Comparison of ENCODE assay signal across 11 cellular contexts in the genomic region with DNA sequence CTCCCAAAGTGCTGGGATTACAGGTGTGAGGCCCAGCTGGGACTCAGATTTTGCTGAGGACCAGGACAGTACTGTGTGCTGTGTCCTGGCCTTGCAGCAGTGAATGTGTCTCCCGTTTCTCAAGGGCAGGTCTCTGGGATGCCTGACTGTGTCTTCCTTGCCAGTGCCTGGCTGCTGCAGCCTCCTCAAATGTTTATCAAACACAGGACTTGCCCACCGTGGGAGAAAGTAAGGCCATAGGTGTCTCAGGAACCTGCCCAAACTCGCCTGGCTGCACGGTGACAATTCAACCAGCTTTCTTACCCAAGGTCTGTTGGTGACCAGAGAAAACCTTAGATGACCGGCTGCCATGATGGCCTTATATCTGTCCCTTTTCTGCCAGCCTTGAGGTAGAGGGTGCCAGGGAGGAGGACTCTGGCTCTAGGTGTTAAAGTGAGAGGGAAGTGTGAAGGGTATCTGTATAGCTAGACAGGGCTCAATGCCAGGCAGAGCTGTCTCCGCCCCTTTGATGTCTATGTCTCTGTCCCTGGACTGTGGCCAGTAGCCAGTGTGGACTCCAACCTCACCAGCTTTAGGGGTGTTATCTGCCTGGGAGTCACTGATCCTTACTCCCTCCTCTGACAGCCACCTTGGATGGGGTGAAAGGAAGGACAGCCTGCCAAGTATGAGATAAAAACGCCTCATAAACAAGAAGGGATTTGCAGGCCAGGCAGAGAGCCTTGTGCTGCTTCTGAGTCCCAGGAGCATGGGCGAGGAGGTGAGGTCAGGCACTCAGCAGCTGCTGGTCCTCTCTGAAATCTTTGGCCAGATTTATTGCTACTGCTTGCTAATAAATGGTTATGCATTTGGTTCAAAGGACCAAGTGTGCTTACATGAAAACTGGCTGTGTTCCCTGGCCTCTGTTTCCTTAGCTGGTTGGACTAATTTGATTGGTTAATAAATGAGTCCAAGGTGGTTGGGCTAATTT. TPM values are rescaled to one million over a fixed set of nuclear protein-coding genes. Genes with fewer than 3 reads are reported as not detected.
DNase-seq lines count a peak whose midpoint lies in the region; ATAC-seq and TF ChIP-seq lines count a peak whose summit lies in the region.
"Had no signal": no experiment of that assay in that cellular context is flagged by ENCODE, and none has a peak within 500 bp of the region (broad histone marks: within the 10 kb centered on the region; RNA-seq: fewer than 3 reads in every experiment).

No MANE protein-coding gene starts in this region.

- TF ChIP-seq CTCF in coronary artery (IDR thresholded peaks at IDR 0.05) (no peak), right lobe of liver (IDR thresholded peaks at IDR 0.05) (no peak), tibial artery (IDR thresholded peaks at IDR 0.05) (no peak)

- intact Hi-C loops in right lobe of liver (cut with DNase I) = no loop called here
- intact Hi-C loops in tibial artery (cut with DNase I; ENCODE audit: low total_unique reads) = no loop called here

- H3K36me3 ChIP-seq in right lobe of liver (peaks cover 0 to 48% (median 24%) of the 10 kb centered on the region in 4 donors), tibial artery (peaks cover 0 to 26% (median 12%) of the 10 kb centered on the region in 3 donors)

- no peaks in the 10 kb centered on the region for H3K27me3 Mint-ChIP-seq in activated T-cell treated with anti-CD3 and anti-CD28 coated beads, Interleukin-2, amount 50 U/mL, for 4 hours (ENCODE audit: low read depth)

- no peak overlapping the region for H3K4me3 Mint-ChIP-seq in activated T-cell treated with anti-CD3 and anti-CD28 coated beads, Interleukin-2, amount 50 U/mL, for 4 hours
- H3K4me3 Mint-ChIP-seq: activated naive CD8-positive, alpha-beta T cell treated with anti-CD3 and anti-CD28 coated beads, Interleukin-2, amount 10 ng/mL, durations not matched to agents 7 days and 5 days had no signal

- ATAC-seq in right lobe of liver = peak; percentile 71 to 87 (median 83)
- ATAC-seq in HG02642 (IDR thresholded peaks at IDR 0.05; ENCODE audit: poor library complexity, unreplicated experiment) = no peak
- no peak for ATAC-seq in activated T-cell treated with anti-CD3 and anti-CD28 coated beads, Interleukin-2, amount 50 U/mL, for 4 hours

- peak; percentile 52 for DNase-seq in NCI-H460 (ENCODE audit: extremely low read depth, low read depth)
- DNase-seq in coronary artery (ENCODE audit: low spot score) = no peak
- DNase-seq in right lobe of liver = peak; percentile 82 to 94 (median 88)
- peak; percentile 52 to 84 for DNase-seq in tibial artery
- no peak for DNase-seq in activated CD4-positive, alpha-beta T cell treated with anti-CD3 and anti-CD28 coated beads, Interleukin-2, amount 50 U/mL, for 4 hours
- no peak for DNase-seq in SKM-1 treated with dmso at 0.1 percent for 144 hours (lab: John Stamatoyannopoulos, UW; ENCODE audit: unreplicated experiment)
- no peak for DNase-seq in activated T-cell treated with anti-CD3 and anti-CD28 coated beads, Interleukin-2, amount 50 U/mL, for 4 hours
- DNase-seq: activated naive CD8-positive, alpha-beta T cell treated with anti-CD3 and anti-CD28 coated beads, Interleukin-2, amount 10 ng/mL, durations not matched to agents 7 days and 5 days; KBM-7; stimulated activated CD4-positive, alpha-beta T cell treated with anti-CD3 and anti-CD28 coated beads, Interleukin-2, amount 100 ng/mL, for 48 hours had no signal

- H3K4me1 ChIP-seq in right lobe of liver = peaks cover 0 to 57% (median 24%) of the 10 kb centered on the region in 4 donors
- peaks cover 0 to 68% (median 49%) of the 10 kb centered on the region in 4 donors for H3K4me1 ChIP-seq in tibial artery

- WGBS in right lobe of liver (ENCODE audit: insufficient coverage, low coverage, low lambda C conversion rate, missing lambda C conversion rate) = 23% methylated on average over 7 of the region's 8 CpGs

- H3K4me3 ChIP-seq in coronary artery (no peak overlapping the region), right lobe of liver (no peak overlapping the region), tibial artery (no peak overlapping the region)

- no peaks in the 10 kb centered on the region for H3K27me3 ChIP-seq in right lobe of liver
- H3K27me3 ChIP-seq in tibial artery = no peaks in the 10 kb centered on the region

- H3K27ac ChIP-seq in coronary artery (peak overlapping the region; percentile 7 to 70), right lobe of liver (peak overlapping the region; percentile 15 to 83 (median 76)), tibial artery (peak overlapping the region; percentile 47 to 55)

- peaks cover 8% of the 10 kb centered on the region for H3K36me3 Mint-ChIP-seq in activated T-cell treated with anti-CD3 and anti-CD28 coated beads, Interleukin-2, amount 50 U/mL, for 4 hours (ENCODE audit: insufficient read depth)
- H3K36me3 Mint-ChIP-seq: activated naive CD8-positive, alpha-beta T cell treated with anti-CD3 and anti-CD28 coated beads, Interleukin-2, amount 10 ng/mL, durations not matched to agents 7 days and 5 days had no signal

- H3K4me1 Mint-ChIP-seq in activated T-cell treated with anti-CD3 and anti-CD28 coated beads, Interleukin-2, amount 50 U/mL, for 4 hours (ENCODE audit: low read depth) = peaks cover 76% of the 10 kb centered on the region

- no peaks in the 10 kb centered on the region for H3K9me3 Mint-ChIP-seq in activated T-cell treated with anti-CD3 and anti-CD28 coated beads, Interleukin-2, amount 50 U/mL, for 4 hours
- H3K9me3 Mint-ChIP-seq: activated naive CD8-positive, alpha-beta T cell treated with anti-CD3 and anti-CD28 coated beads, Interleukin-2, amount 10 ng/mL, durations not matched to agents 7 days and 5 days had no signal

- TF ChIP-seq POLR2A in right lobe of liver (IDR thresholded peaks at IDR 0.05) = no peak

- H3K9me3 ChIP-seq in right lobe of liver (no peaks in the 10 kb centered on the region), tibial artery (no peaks in the 10 kb centered on the region)

RNA-seq across cellular contexts. Expression of a gene that starts 22.3 kb away (rescaled TPM):
- 4.9 and 7.6 TPM in 2 replicates for total RNA-seq in NCI-H460 (2014; rRNA removed; shearing (Covaris generic))
- polyA plus RNA-seq in NCI-H460 (2014; cell fraction: nucleus; rRNA removed) = 10.5 and 14.7 TPM in 2 replicates
- total RNA-seq in right lobe of liver = 100 to 1,000 TPM in 2 of 6 experiments, 10 to 100 TPM in 4; 32.2 to 145 (median 68.2) TPM
- total RNA-seq in activated T-cell treated with anti-CD3 and anti-CD28 coated beads, Interleukin-2, amount 50 U/mL, for 4 hours = 10 to 100 TPM; 20.7 to 28.7 (median 24.1) TPM

Comparison
In these comparisons a context has a peak if more than half of its experiments do, and no peak if none do; other contexts are left out.
1. DNase-seq: peak in NCI-H460 (single experiment), right lobe of liver (3 of 3) and tibial artery (2 of 2); none in coronary artery (single experiment), activated CD4-positive, alpha-beta T cell treated with anti-CD3 and anti-CD28 coated beads, Interleukin-2, amount 50 U/mL, for 4 hours (0 of 2), SKM-1 treated with dmso at 0.1 percent for 144 hours (single experiment) and activated T-cell treated with anti-CD3 and anti-CD28 coated beads, Interleukin-2, amount 50 U/mL, for 4 hours (single experiment).
2. ATAC-seq: peak in right lobe of liver (4 of 4); none in HG02642 (single experiment) and activated T-cell treated with anti-CD3 and anti-CD28 coated beads, Interleukin-2, amount 50 U/mL, for 4 hours (0 of 2).
3. Peak in every context shown above with its lines, with median percentiles within 50 percentile points of each other: H3K27ac ChIP-seq.